In genomic region chr19:48874309-48875135, GRCh38 we compare ENCODE assay signal across 6 cellular contexts. TPM values are rescaled to one million over a fixed set of nuclear protein-coding genes. Genes with fewer than 3 reads are reported as not detected.
DNase-seq lines count a peak whose midpoint lies in the region; ATAC-seq and TF ChIP-seq lines count a peak whose summit lies in the region.

No MANE protein-coding gene starts in this region.

- peak in 1 of 2 donors; percentile 1 for ATAC-seq in lower lobe of right lung
- no peak for ATAC-seq in HG02623 (IDR thresholded peaks at IDR 0.05; ENCODE audit: unreplicated experiment)

- peaks cover 59% of the 10 kb centered on the region for H3K36me3 ChIP-seq in lower lobe of right lung

- H3K36me3 Mint-ChIP-seq in activated T-cell treated with anti-CD3 and anti-CD28 coated beads, Interleukin-2, amount 50 U/mL, for 24 hours (ENCODE audit: low read depth), result peaks cover 67% of the 10 kb centered on the region
- H3K36me3 Mint-ChIP-seq in activated T-helper 2 cell treated with anti-CD3 and anti-CD28 coated beads, Interferon-gamma antibody, Interleukin-2, Interleukin-4, amounts not matched to agents 10 μg/mL and 5 μg/mL and 100 μg/mL, durations not matched to agents 14 hours and 24 hours and 36 hours (ENCODE audit: low read depth), result peaks cover 56% of the 10 kb centered on the region

- H3K4me1 Mint-ChIP-seq in activated T-cell treated with anti-CD3 and anti-CD28 coated beads, Interleukin-2, amount 50 U/mL, for 24 hours (ENCODE audit: low read depth), result peaks cover 55% of the 10 kb centered on the region
- H3K4me1 Mint-ChIP-seq in activated T-helper 2 cell treated with anti-CD3 and anti-CD28 coated beads, Interferon-gamma antibody, Interleukin-2, Interleukin-4, amounts not matched to agents 10 μg/mL and 5 μg/mL and 100 μg/mL, durations not matched to agents 14 hours and 24 hours and 36 hours (ENCODE audit: low read depth), result peaks cover 41% of the 10 kb centered on the region

- DNase-seq in activated T-cell treated with anti-CD3 and anti-CD28 coated beads, Interleukin-2, amount 50 U/mL, for 24 hours, result peak; percentile 47
- no peak for DNase-seq in activated T-cell treated with anti-CD3 and anti-CD28 coated beads, Interleukin-2, amount 50 U/mL, for 1 hour
- peak; percentile 24 for DNase-seq in activated T-helper 2 cell treated with anti-CD3 and anti-CD28 coated beads, Interferon-gamma antibody, Interleukin-2, Interleukin-4, amounts not matched to agents 10 μg/mL and 5 μg/mL and 100 μg/mL, durations not matched to agents 14 hours and 24 hours and 36 hours (ENCODE audit: low spot score)
- DNase-seq in lower lobe of right lung, result no peak
- no peak for DNase-seq in H4 (ENCODE audit: low spot score)

- H3K27ac ChIP-seq in lower lobe of right lung, result peak overlapping the region; percentile 100

- peak overlapping the region; percentile 98 for H3K4me3 Mint-ChIP-seq in activated T-cell treated with anti-CD3 and anti-CD28 coated beads, Interleukin-2, amount 50 U/mL, for 24 hours
- H3K4me3 Mint-ChIP-seq in activated T-helper 2 cell treated with anti-CD3 and anti-CD28 coated beads, Interferon-gamma antibody, Interleukin-2, Interleukin-4, amounts not matched to agents 10 μg/mL and 5 μg/mL and 100 μg/mL, durations not matched to agents 14 hours and 24 hours and 36 hours (ENCODE audit: low read depth), result peak overlapping the region; percentile 94

- peak overlapping the region; percentile 99 for H3K27ac Mint-ChIP-seq in activated T-cell treated with anti-CD3 and anti-CD28 coated beads, Interleukin-2, amount 50 U/mL, for 24 hours
- peak overlapping the region; percentile 99 for H3K27ac Mint-ChIP-seq in activated T-helper 2 cell treated with anti-CD3 and anti-CD28 coated beads, Interferon-gamma antibody, Interleukin-2, Interleukin-4, amounts not matched to agents 10 μg/mL and 5 μg/mL and 100 μg/mL, durations not matched to agents 14 hours and 24 hours and 36 hours

- no peaks in the 10 kb centered on the region for H3K9me3 ChIP-seq in lower lobe of right lung

- peak overlapping the region; percentile 79 for H3K4me3 ChIP-seq in lower lobe of right lung

- no peaks in the 10 kb centered on the region for H3K27me3 Mint-ChIP-seq in activated T-cell treated with anti-CD3 and anti-CD28 coated beads, Interleukin-2, amount 50 U/mL, for 24 hours
- no peaks in the 10 kb centered on the region for H3K27me3 Mint-ChIP-seq in activated T-helper 2 cell treated with anti-CD3 and anti-CD28 coated beads, Interferon-gamma antibody, Interleukin-2, Interleukin-4, amounts not matched to agents 10 μg/mL and 5 μg/mL and 100 μg/mL, durations not matched to agents 14 hours and 24 hours and 36 hours (ENCODE audit: low read depth)

- no peaks in the 10 kb centered on the region for H3K27me3 ChIP-seq in lower lobe of right lung (ENCODE audit: low read depth)

- intact Hi-C loops in activated T-helper 2 cell treated with anti-CD3 and anti-CD28 coated beads, Interferon-gamma antibody, Interleukin-2, Interleukin-4, amounts not matched to agents 10 μg/mL and 5 μg/mL and 100 μg/mL, durations not matched to agents 14 hours and 24 hours and 36 hours (cut with micrococcal nuclease), result loop anchor here (1.0 to 5.0 kb wide), 2 partner anchors 26 to 552 kb away; partner anchors contain the start of gene NUCB1
- intact Hi-C loops in lower lobe of right lung (cut with DNase I), result no loop called here

- TF ChIP-seq CTCF in lower lobe of right lung (IDR thresholded peaks at IDR 0.05), result no peak

- no peaks in the 10 kb centered on the region for H3K9me3 Mint-ChIP-seq in activated T-cell treated with anti-CD3 and anti-CD28 coated beads, Interleukin-2, amount 50 U/mL, for 24 hours
- no peaks in the 10 kb centered on the region for H3K9me3 Mint-ChIP-seq in activated T-helper 2 cell treated with anti-CD3 and anti-CD28 coated beads, Interferon-gamma antibody, Interleukin-2, Interleukin-4, amounts not matched to agents 10 μg/mL and 5 μg/mL and 100 μg/mL, durations not matched to agents 14 hours and 24 hours and 36 hours

- peaks cover 67% of the 10 kb centered on the region for H3K4me1 ChIP-seq in lower lobe of right lung

RNA-seq across cellular contexts. Expression of gene PPP1R15A, which starts 2.3 kb away (rescaled TPM):
- 30.8 and 31.8 TPM in 2 replicates for total RNA-seq in activated T-helper 2 cell treated with anti-CD3 and anti-CD28 coated beads, Interferon-gamma antibody, Interleukin-2, Interleukin-4, amounts not matched to agents 10 μg/mL and 5 μg/mL and 100 μg/mL, durations not matched to agents 14 hours and 24 hours and 36 hours
- total RNA-seq in lower lobe of right lung, result 80.4 TPM
- 15.8 and 16.1 TPM in 2 replicates for total RNA-seq in H4 (2014; rRNA removed; shearing (Covaris generic))

RNA-seq across cellular contexts. Expression of gene PLEKHA4, which starts 6.1 kb away (rescaled TPM):
- total RNA-seq in activated T-helper 2 cell treated with anti-CD3 and anti-CD28 coated beads, Interferon-gamma antibody, Interleukin-2, Interleukin-4, amounts not matched to agents 10 μg/mL and 5 μg/mL and 100 μg/mL, durations not matched to agents 14 hours and 24 hours and 36 hours, result 1.6 and 2.2 TPM in 2 replicates
- total RNA-seq in lower lobe of right lung, result 21.2 TPM
- 2.9 and 5.4 TPM in 2 replicates for total RNA-seq in H4 (2014; rRNA removed; shearing (Covaris generic))

RNA-seq across cellular contexts. Expression of gene TULP2, which starts 24.0 kb away (rescaled TPM):
- total RNA-seq in activated T-helper 2 cell treated with anti-CD3 and anti-CD28 coated beads, Interferon-gamma antibody, Interleukin-2, Interleukin-4, amounts not matched to agents 10 μg/mL and 5 μg/mL and 100 μg/mL, durations not matched to agents 14 hours and 24 hours and 36 hours, result not detected in 2 replicates
- total RNA-seq in lower lobe of right lung, result not detected
- not detected in 2 replicates for total RNA-seq in H4 (2014; rRNA removed; shearing (Covaris generic))

RNA-seq across cellular contexts. Expression of gene NUCB1, which starts 25.6 kb away (rescaled TPM):
- 142 and 147 TPM in 2 replicates for total RNA-seq in activated T-helper 2 cell treated with anti-CD3 and anti-CD28 coated beads, Interferon-gamma antibody, Interleukin-2, Interleukin-4, amounts not matched to agents 10 μg/mL and 5 μg/mL and 100 μg/mL, durations not matched to agents 14 hours and 24 hours and 36 hours
- 310 TPM for total RNA-seq in lower lobe of right lung
- total RNA-seq in H4 (2014; rRNA removed; shearing (Covaris generic)), result 199 and 224 TPM in 2 replicates

RNA-seq across cellular contexts. Expression of gene HSD17B14, which starts 38.2 kb away (rescaled TPM):
- total RNA-seq in activated T-helper 2 cell treated with anti-CD3 and anti-CD28 coated beads, Interferon-gamma antibody, Interleukin-2, Interleukin-4, amounts not matched to agents 10 μg/mL and 5 μg/mL and 100 μg/mL, durations not matched to agents 14 hours and 24 hours and 36 hours, result 0.57 and 0.89 TPM in 2 replicates
- 22.7 TPM for total RNA-seq in lower lobe of right lung
- not detected in 2 replicates for total RNA-seq in H4 (2014; rRNA removed; shearing (Covaris generic))

Comparison
In these comparisons a context has a peak if more than half of its experiments do, and no peak if none do; other contexts are left out.
1. DNase-seq: peak in activated T-cell treated with anti-CD3 and anti-CD28 coated beads, Interleukin-2, amount 50 U/mL, for 24 hours (single experiment) and activated T-helper 2 cell treated with anti-CD3 and anti-CD28 coated beads, Interferon-gamma antibody, Interleukin-2, Interleukin-4, amounts not matched to agents 10 μg/mL and 5 μg/mL and 100 μg/mL, durations not matched to agents 14 hours and 24 hours and 36 hours (single experiment); none in activated T-cell treated with anti-CD3 and anti-CD28 coated beads, Interleukin-2, amount 50 U/mL, for 1 hour (single experiment), lower lobe of right lung (single experiment) and H4 (single experiment).